In the genomic region with DNA sequence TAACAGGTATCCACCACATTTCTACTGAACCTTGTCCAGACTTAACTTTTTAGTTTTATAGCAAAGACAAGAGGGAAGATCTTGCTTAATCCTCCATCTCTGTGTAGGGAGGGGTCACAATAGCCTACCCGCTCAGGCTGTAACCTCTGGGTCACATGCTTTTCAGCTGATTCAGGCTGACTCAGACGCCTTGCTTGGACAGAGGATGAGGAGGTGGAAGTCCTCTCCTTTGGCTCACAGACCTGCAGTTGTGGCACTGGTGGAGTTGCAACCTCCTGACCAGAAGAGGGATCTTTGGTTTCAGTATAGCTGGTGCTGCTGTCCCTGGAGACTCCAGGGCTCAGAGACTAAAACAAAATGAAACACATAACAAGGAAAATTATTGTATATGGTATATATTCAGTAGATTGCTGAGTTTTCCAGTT, we compare ENCODE assay signal across 9 cellular contexts. TPM values are rescaled to one million over a fixed set of nuclear protein-coding genes. Genes with fewer than 3 reads are reported as not detected.
DNase-seq lines count a peak whose midpoint lies in the region; ATAC-seq, FAIRE-seq and TF ChIP-seq lines count a peak whose summit lies in the region.
"Had no signal": no experiment of that assay in that cellular context is flagged by ENCODE, and none has a peak within 500 bp of the region (broad histone marks: within the 10 kb centered on the region; RNA-seq: fewer than 3 reads in every experiment).

No MANE protein-coding gene starts in this region.

- no peak overlapping the region for H3K4me3 Mint-ChIP-seq in CD14-positive monocyte
- H3K4me3 Mint-ChIP-seq: IgD-negative memory B cell had no signal

- H3K9me3 Mint-ChIP-seq in CD14-positive monocyte, result no peaks in the 10 kb centered on the region
- H3K9me3 Mint-ChIP-seq: IgD-negative memory B cell had no signal

- H3K4me3 ChIP-seq in foreskin fibroblast (ENCODE audit: low read depth in 1 of 2, low read length in 2 of 2) (no peak overlapping the region), pancreas (no peak overlapping the region)

- peaks cover 5 to 76% (median 49%) of the 10 kb centered on the region in 3 donors for H3K36me3 ChIP-seq in pancreas

- peak overlapping the region in 1 of 4 donors; percentile 4 for H3K27ac ChIP-seq in pancreas

- no peaks in the 10 kb centered on the region for H3K4me1 ChIP-seq in pancreas

- 64 to 68% methylated on average over 2 of the region's 2 CpGs for WGBS in pancreas, 2 donors

- ATAC-seq in pancreas, result peak in 3 of 4 donors; percentile 70 to 87 (median 87)
- ATAC-seq in GM19455 (IDR thresholded peaks at IDR 0.05; ENCODE audit: unreplicated experiment), result no peak

- TF ChIP-seq CTCF in CD14-positive monocyte (IDR thresholded peaks at IDR 0.05) (no peak), foreskin fibroblast (IDR thresholded peaks at IDR 0.05; ENCODE audit: low read depth, low read length) (no peak), pancreas (IDR thresholded peaks at IDR 0.05) (no peak)

- H3K27me3 Mint-ChIP-seq in CD14-positive monocyte (ENCODE audit: low read depth in 3 of 3), result no peaks in the 10 kb centered on the region
- H3K27me3 Mint-ChIP-seq: IgD-negative memory B cell had no signal

- peak overlapping the region; percentile 88 to 94 (median 90) for H3K27ac Mint-ChIP-seq in CD14-positive monocyte

- peaks cover 28% of the 10 kb centered on the region for H3K4me1 Mint-ChIP-seq in CD14-positive monocyte
- H3K4me1 Mint-ChIP-seq: IgD-negative memory B cell had no signal

- FAIRE-seq in pancreas (lab: Jason Lieb, UNC), result no peak

- DNase-seq in CD14-positive monocyte (ENCODE audit: low spot score) (peak; percentile 97), RKO (ENCODE audit: low spot score) (peak; percentile 89), foreskin fibroblast (peak; percentile 98 to 99), pancreas (peak in 1 of 6 donors; percentile 58), SKM-1 (lab: John Stamatoyannopoulos, UW; ENCODE audit: unreplicated experiment) (no peak), hippocampal formation (lab: John Stamatoyannopoulos, UW) (no peak), KG1 (lab: John Stamatoyannopoulos, UW) (no peak)

- no peaks in the 10 kb centered on the region for H3K27me3 ChIP-seq in pancreas

- peaks cover 71 to 86% of the 10 kb centered on the region in 2 donors for H3K36me3 Mint-ChIP-seq in CD14-positive monocyte
- H3K36me3 Mint-ChIP-seq: IgD-negative memory B cell had no signal

- intact Hi-C loops in CD14-positive monocyte (cut with micrococcal nuclease), result loop anchor here in 1 of 2 donors (5.0 kb wide), 2 partner anchors 34 to 104 kb away; a partner anchor contains a TSS
- intact Hi-C loops in pancreas (cut with DNase I), result no loop called here

- no peaks in the 10 kb centered on the region for H3K9me3 ChIP-seq in pancreas

RNA-seq across cellular contexts. Expression of a gene that starts 16.2 kb away (rescaled TPM):
- 1 to 10 TPM; 2.8 to 5.4 TPM for polyA plus RNA-seq in CD14-positive monocyte
- 100 to 1,000 TPM in 1 of 6 donors, 10 to 100 TPM in 5; 43.1 to 106 (median 55.9) TPM for total RNA-seq in pancreas
- 100 to 1,000 TPM; 134 to 152 TPM for polyA plus RNA-seq in pancreas

RNA-seq across cellular contexts. Expression of a gene that starts 16.6 kb away (rescaled TPM):
- polyA plus RNA-seq in CD14-positive monocyte (100 to 1,000 TPM; 106 to 110 TPM), pancreas (10 to 100 TPM; 10.4 to 20.8 TPM)
- total RNA-seq in pancreas, result 10 to 100 TPM in 4 of 6 donors, 1 to 10 TPM in 2; 7.5 to 22.7 (median 13.6) TPM

RNA-seq across cellular contexts. Expression of a gene that starts 21.4 kb away (rescaled TPM):
- under 1 TPM in 1 of 2 donors, not detected in 1; 0.14 TPM for polyA plus RNA-seq in CD14-positive monocyte
- 1 to 10 TPM in 5 of 6 donors, under 1 TPM in 1; 0.91 to 3.4 (median 1.3) TPM for total RNA-seq in pancreas
- polyA plus RNA-seq in pancreas, result 10 to 100 TPM in 1 of 2 donors, 1 to 10 TPM in 1; 9.6 to 11.8 TPM

RNA-seq across cellular contexts. Expression of a gene that starts 26.1 kb away (rescaled TPM):
- polyA plus RNA-seq in CD14-positive monocyte (not detected), pancreas (not detected)
- total RNA-seq in pancreas, result not detected
- polyA plus RNA-seq: IgD-negative memory B cell had no signal

RNA-seq across cellular contexts. Expression of a gene that starts 36.7 kb away (rescaled TPM):
- polyA plus RNA-seq in CD14-positive monocyte, result not detected
- total RNA-seq in pancreas, result not detected
- polyA plus RNA-seq in pancreas, result under 1 TPM in 1 of 2 donors, not detected in 1; 0.05 TPM
- polyA plus RNA-seq: IgD-negative memory B cell had no signal

Comparison
In these comparisons a context has a peak if more than half of its experiments do, and no peak if none do; other contexts are left out.
1. DNase-seq: peak in CD14-positive monocyte (single experiment), RKO (single experiment) and foreskin fibroblast (2 of 2); none in SKM-1 (single experiment), hippocampal formation (0 of 2) and KG1 (single experiment).
2. RNA of a gene that starts 16.2 kb away (polyA plus RNA-seq): 134 to 152 TPM in pancreas; 2.8 to 5.4 TPM in CD14-positive monocyte; every median in the first group is over 10 times any median in the second.
3. RNA of a gene that starts 16.6 kb away (polyA plus RNA-seq): 106 to 110 TPM in CD14-positive monocyte; 10.4 to 20.8 TPM in pancreas; every median in the first group is over 4 times any median in the second.
4. RNA of a gene that starts 21.4 kb away (polyA plus RNA-seq): 9.6 to 11.8 TPM in pancreas; 0.14 TPM in CD14-positive monocyte; every median in the first group is over 4 times any median in the second.